13 cellular contexts compared by ENCODE assay signal in the genomic region with DNA sequence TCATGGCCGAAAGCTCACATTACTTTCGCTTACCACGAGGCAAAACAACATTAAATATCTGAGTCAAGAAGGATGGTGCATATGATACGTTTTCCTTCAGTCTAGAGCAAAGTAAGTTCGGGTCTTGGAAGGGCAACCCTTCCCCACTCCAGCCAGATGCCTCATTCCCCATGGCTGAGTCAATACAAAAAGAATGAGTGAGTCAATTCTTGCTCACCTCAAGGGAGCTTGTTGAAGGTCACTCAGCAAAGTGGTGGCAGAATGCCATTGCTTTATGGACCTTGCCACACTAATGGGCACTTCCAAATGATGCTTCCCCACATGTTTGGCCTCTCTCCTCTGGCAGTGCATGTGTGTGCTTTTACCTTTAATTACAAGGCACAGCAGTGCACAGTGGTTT.
DNase-seq lines count a peak whose midpoint lies in the region; ATAC-seq and TF ChIP-seq lines count a peak whose summit lies in the region.
"Had no signal": no experiment of that assay in that cellular context is flagged by ENCODE, and none has a peak within 500 bp of the region (broad histone marks: within the 10 kb centered on the region; RNA-seq: fewer than 3 reads in every experiment).

No MANE protein-coding gene starts in this region.

- BruUV-seq in PC-3 (replicated peaks; lab: Mats Ljungman, UMichigan) (no TSS peak), Caco-2 (replicated peaks; lab: Mats Ljungman, UMichigan) (no TSS peak)

- H3F3A ChIP-seq in GM23248 (ENCODE audit: insufficient read depth): peaks cover 11% of the 10 kb centered on the region; the same call in 1 of the 2 replicates
- H3F3A ChIP-seq in PC-3 (ENCODE audit: low read length, unreplicated experiment): no peaks in the 10 kb centered on the region

- H3K4me1 Mint-ChIP-seq in Caco-2 (ENCODE audit: low read depth, unreplicated experiment): no peaks in the 10 kb centered on the region
- H3K4me1 Mint-ChIP-seq: CD4-positive, CD25-positive, alpha-beta regulatory T cell; natural killer cell had no signal

- H3K36me3 Mint-ChIP-seq in Caco-2 (ENCODE audit: insufficient read depth, unreplicated experiment): no peaks in the 10 kb centered on the region
- H3K36me3 Mint-ChIP-seq: CD4-positive, CD25-positive, alpha-beta regulatory T cell; natural killer cell had no signal

- peaks cover 3% of the 10 kb centered on the region for H3K27me3 Mint-ChIP-seq in Caco-2 (ENCODE audit: insufficient read depth, unreplicated experiment)

- peaks cover 10% of the 10 kb centered on the region; the same call in 1 of the 2 replicates for H3K4me1 ChIP-seq in GM23248 (ENCODE audit: insufficient read depth)
- H3K4me1 ChIP-seq in PC-3 (ENCODE audit: insufficient read depth, low read length): no peaks in the 10 kb centered on the region
- no peaks in the 10 kb centered on the region for H3K4me1 ChIP-seq in Caco-2

- intact Hi-C loops in PC-3 (cut with micrococcal nuclease) (no loop called here), Caco-2 (cut with micrococcal nuclease; ENCODE audit: unreplicated experiment) (no loop called here)

- H4K20me1 ChIP-seq in GM23248 (ENCODE audit: insufficient read depth) (no peaks in the 10 kb centered on the region), PC-3 (ENCODE audit: low read length) (no peaks in the 10 kb centered on the region)

- ATAC-seq in PC-3 (no peak; the same call in 1 of the 2 replicates), HG02885 (IDR thresholded peaks at IDR 0.05; ENCODE audit: poor library complexity, unreplicated experiment) (no peak)
- ATAC-seq: natural killer cell had no signal

- H3K27ac ChIP-seq in GM23248 (peak overlapping the region; percentile 31; the same call in 1 of the 2 replicates), PC-3 (ENCODE audit: low read length) (no peak overlapping the region)
- H3K27ac ChIP-seq: WERI-Rb-1 had no signal

- in situ Hi-C loops in GM23248 (cut with MboI): no loop called here

- H3K9me3 Mint-ChIP-seq in Caco-2 (ENCODE audit: unreplicated experiment): no peaks in the 10 kb centered on the region
- H3K9me3 Mint-ChIP-seq: natural killer cell had no signal

- no peaks in the 10 kb centered on the region for H3K36me3 ChIP-seq in GM23248 (ENCODE audit: low read depth)
- H3K36me3 ChIP-seq in PC-3 (ENCODE audit: low read depth, low read length): no peaks in the 10 kb centered on the region
- no peaks in the 10 kb centered on the region for H3K36me3 ChIP-seq in Caco-2 (ENCODE audit: control insufficient read depth, insufficient read depth, low read length)
- H3K36me3 ChIP-seq: WERI-Rb-1 had no signal

- H3K4me3 Mint-ChIP-seq in Caco-2 (ENCODE audit: unreplicated experiment): no peak overlapping the region
- H3K4me3 Mint-ChIP-seq: CD4-positive, CD25-positive, alpha-beta regulatory T cell; natural killer cell had no signal

- TF ChIP-seq CTCF in AG04449 (IDR thresholded peaks at IDR 0.05; ENCODE audit: insufficient read depth, low read length, missing control alignments): no peak
- no peak for TF ChIP-seq CTCF in PC-3 (conservative IDR thresholded peaks at IDR 0.05; ENCODE audit: low read depth, low read length)
- no peak for TF ChIP-seq CTCF in foreskin fibroblast (IDR thresholded peaks at IDR 0.05; ENCODE audit: low read depth, low read length)
- no peak for TF ChIP-seq CTCF in Caco-2 (IDR thresholded peaks at IDR 0.05; ENCODE audit: insufficient read depth in 1 of 2, low read depth in 1 of 2, low read length in 1 of 2, severe bottlenecking in 1 of 2, unreplicated experiment in 1 of 2)

- H3K9ac ChIP-seq in GM23248 (no peak overlapping the region), PC-3 (ENCODE audit: low read length) (no peak overlapping the region)

- CTCF ChIA-PET in AG04449 (lab: Yijun Ruan, JAX) (no interaction called here), PC-3 (lab: Charles Lee) (no interaction called here), Caco-2 (lab: Charles Lee) (no interaction called here)

- H3K79me2 ChIP-seq in GM23248 (ENCODE audit: insufficient read depth) (no peaks in the 10 kb centered on the region), PC-3 (ENCODE audit: low read length) (no peaks in the 10 kb centered on the region)

- peak overlapping the region; percentile 28 for H3K4me2 ChIP-seq in GM23248 (ENCODE audit: unreplicated experiment)
- H3K4me2 ChIP-seq in PC-3 (ENCODE audit: low read length): no peak overlapping the region

- H2AFZ ChIP-seq in GM23248: no peak overlapping the region
- H2AFZ ChIP-seq in PC-3 (ENCODE audit: low read length): no peak overlapping the region

- H3K27ac Mint-ChIP-seq in Caco-2 (ENCODE audit: unreplicated experiment): no peak overlapping the region
- H3K27ac Mint-ChIP-seq: CD4-positive, CD25-positive, alpha-beta regulatory T cell; natural killer cell had no signal

- H3K9me3 ChIP-seq in GM23248 (ENCODE audit: low read depth) (no peaks in the 10 kb centered on the region), PC-3 (ENCODE audit: low read length) (no peaks in the 10 kb centered on the region), Caco-2 (no peaks in the 10 kb centered on the region; the same call in 1 of the 2 replicates)

- POLR2A ChIA-PET in AG04449 (lab: Yijun Ruan, JAX) (no interaction called here), PC-3 (lab: Charles Lee; ENCODE audit: unreplicated experiment) (no interaction called here), Caco-2 (lab: Charles Lee) (no interaction called here)

- H3K4me3 ChIP-seq in AG04449 (ENCODE audit: low read depth, low read length) (no peak overlapping the region), GM23248 (no peak overlapping the region), PC-3 (ENCODE audit: low read length) (no peak overlapping the region), foreskin fibroblast (ENCODE audit: low read depth in 1 of 2, low read length in 2 of 2) (no peak overlapping the region), Caco-2 (ENCODE audit: low read depth, low read length) (no peak overlapping the region)

- WGBS in GM23248 (ENCODE audit: low coverage in 1 of 2, low lambda C conversion rate in 2 of 2, missing lambda C conversion rate in 2 of 2), 2 experiments: 5 to 6% methylated on average over 5 of the region's 5 CpGs

- peak; percentile 1 for DNase-seq in AG04449 (ENCODE audit: low read depth, low spot score)
- peak; percentile 86 for DNase-seq in GM23248
- peak; percentile 78 for DNase-seq in PC-3
- peak; percentile 92 to 95 for DNase-seq in foreskin fibroblast
- DNase-seq in GM19240 (ENCODE audit: insufficient read length, low spot score): no peak
- no peak for DNase-seq in Caco-2
- DNase-seq in UCSD-AML1 (lab: John Stamatoyannopoulos, UW; ENCODE audit: unreplicated experiment): no peak
- DNase-seq: CD4-positive, CD25-positive, alpha-beta regulatory T cell; dermis blood vessel endothelial cell; natural killer cell; stimulated activated CD4-positive, alpha-beta T cell treated with anti-CD3 and anti-CD28 coated beads, Interleukin-1b, Interleukin-23, amount 100 ng/mL, for 48 hours; WERI-Rb-1 had no signal

- no peaks in the 10 kb centered on the region for H3K27me3 ChIP-seq in GM23248 (replicated peaks; ENCODE audit: insufficient read depth)
- no peaks in the 10 kb centered on the region for H3K27me3 ChIP-seq in PC-3 (ENCODE audit: low read length)
- no peaks in the 10 kb centered on the region for H3K27me3 ChIP-seq in Caco-2 (replicated peaks; ENCODE audit: control insufficient read depth, insufficient read depth, low read length)

- H3K9me2 ChIP-seq in GM23248 (ENCODE audit: insufficient read depth): no peaks in the 10 kb centered on the region
- H3K9me2 ChIP-seq in PC-3 (replicated peaks; ENCODE audit: low read length): no peaks in the 10 kb centered on the region

Comparison
In these comparisons a context has a peak if more than half of its experiments do, and no peak if none do; other contexts are left out.
1. DNase-seq: peak in AG04449 (single experiment), GM23248 (single experiment), PC-3 (single experiment) and foreskin fibroblast (2 of 2); none in GM19240 (single experiment), Caco-2 (0 of 2) and UCSD-AML1 (single experiment).